8 cellular contexts compared by ENCODE assay signal in genomic region chr17:79789943-79790804, GRCh38. TPM values are rescaled to one million over a fixed set of nuclear protein-coding genes. Genes with fewer than 3 reads are reported as not detected.
DNase-seq lines count a peak whose midpoint lies in the region; ATAC-seq and TF ChIP-seq lines count a peak whose summit lies in the region.
"Had no signal": no experiment of that assay in that cellular context is flagged by ENCODE, and none has a peak within 500 bp of the region (broad histone marks: within the 10 kb centered on the region; RNA-seq: fewer than 3 reads in every experiment).

No MANE protein-coding gene starts in this region.

- DNase-seq in GM06990 (ENCODE audit: extremely low read depth, insufficient read length) (peak; percentile 53), KBM-7 (peak; percentile 46), MCF 10A (ENCODE audit: unreplicated experiment) (peak; percentile 39), left lobe of liver (ENCODE audit: low spot score) (peak; percentile 78), type B pancreatic cell (ENCODE audit: extremely low spot score, unreplicated experiment) (peak; percentile 72), GOT3 (lab: John Stamatoyannopoulos, UW) (no peak), COLO829 (ENCODE audit: low spot score) (no peak)

- no peak overlapping the region for H3K4me3 Mint-ChIP-seq in MCF 10A (ENCODE audit: unreplicated experiment)
- H3K4me3 Mint-ChIP-seq in type B pancreatic cell: no peak overlapping the region

- no peaks in the 10 kb centered on the region for H3K9me3 Mint-ChIP-seq in MCF 10A (ENCODE audit: unreplicated experiment)
- no peaks in the 10 kb centered on the region for H3K9me3 Mint-ChIP-seq in type B pancreatic cell

- in situ Hi-C loops in KBM-7 (cut with MboI; ENCODE audit: low pct_unique_long_range_greater_than_20kb, low sequenced_read_pairs): no loop called here

- CTCF ChIA-PET in MCF 10A (lab: Yijun Ruan, JAX): interaction anchor here (0.6 to 1.7 kb wide), 3 partner anchors 15 to 202 kb away, joined by 3 to 7 read pairs (median 3); no protein-coding TSS in a partner anchor

- no peaks in the 10 kb centered on the region for H3K27me3 Mint-ChIP-seq in MCF 10A (ENCODE audit: insufficient read depth, unreplicated experiment)
- H3K27me3 Mint-ChIP-seq in type B pancreatic cell: peaks cover 67% of the 10 kb centered on the region

- H3K4me3 ChIP-seq in GM06990 (replicated peaks; ENCODE audit: low read depth, low read length): no peak overlapping the region

- peaks cover 3% of the 10 kb centered on the region; the same call in 1 of the 2 replicates for H3K27me3 ChIP-seq in GM06990 (replicated peaks; ENCODE audit: control insufficient read depth, insufficient read depth, low read length)

- peak; percentile 80 for ATAC-seq in left lobe of liver

- H3K27ac Mint-ChIP-seq in MCF 10A (ENCODE audit: low read depth, unreplicated experiment) (no peak overlapping the region), type B pancreatic cell (no peak overlapping the region)

- POLR2A ChIA-PET in MCF 10A (lab: Yijun Ruan, JAX): no interaction called here

- no TSS peak for BruUV-seq in MCF 10A (replicated peaks; lab: Mats Ljungman, UMichigan)

- H3K36me3 Mint-ChIP-seq in MCF 10A (ENCODE audit: insufficient read depth, unreplicated experiment): peaks cover 10% of the 10 kb centered on the region
- H3K36me3 Mint-ChIP-seq in type B pancreatic cell: peaks cover 8% of the 10 kb centered on the region

- H3K36me3 ChIP-seq in GM06990 (ENCODE audit: control insufficient read depth, insufficient read depth, low read length): no peaks in the 10 kb centered on the region

- intact Hi-C loops in MCF 10A (cut with micrococcal nuclease): no loop called here

- TF ChIP-seq CTCF in GM06990 (IDR thresholded peaks at IDR 0.05; ENCODE audit: insufficient read depth, low read length, poor library complexity, severe bottlenecking) (peak; percentile 43), MCF 10A (IDR thresholded peaks at IDR 0.05; ENCODE audit: unreplicated experiment) (peak; percentile 77), type B pancreatic cell (conservative IDR thresholded peaks at IDR 0.05) (peak; percentile 83)

- H3K4me1 Mint-ChIP-seq in MCF 10A (ENCODE audit: insufficient read depth, unreplicated experiment) (no peaks in the 10 kb centered on the region), type B pancreatic cell (ENCODE audit: unreplicated experiment) (peaks cover 27% of the 10 kb centered on the region)

RNA-seq across cellular contexts. Expression of gene CBX8, which starts 6.7 kb away (rescaled TPM):
- 9.4 and 10.5 TPM in 2 replicates for total RNA-seq in MCF 10A (2022)
- 3.7 TPM for total RNA-seq in left lobe of liver
- total RNA-seq in type B pancreatic cell (ENCODE audit: low replicate concordance): 13.3 and 16.0 TPM in 2 replicates

RNA-seq across cellular contexts. Expression of gene CBX2, which starts 12.2 kb away (rescaled TPM):
- total RNA-seq in MCF 10A (2022) (3.8 and 3.9 TPM in 2 replicates), left lobe of liver (0.75 TPM), type B pancreatic cell (ENCODE audit: low replicate concordance) (21.6 and 72.0 TPM in 2 replicates)

RNA-seq across cellular contexts. Expression of gene CBX4, which starts 49.1 kb away (rescaled TPM):
- total RNA-seq in MCF 10A (2022) (85.8 and 89.7 TPM in 2 replicates), left lobe of liver (14.8 TPM), type B pancreatic cell (ENCODE audit: low replicate concordance) (39.6 and 76.2 TPM in 2 replicates)

RNA-seq across cellular contexts. Expression of gene ENPP7, which starts 59.4 kb away (rescaled TPM):
- not detected in 2 replicates for total RNA-seq in MCF 10A (2022)
- 2.9 TPM for total RNA-seq in left lobe of liver
- total RNA-seq in type B pancreatic cell (ENCODE audit: low replicate concordance): 5.3 and 20.5 TPM in 2 replicates
- total RNA-seq: skeletal muscle tissue had no signal

Comparison
In these comparisons a context has a peak if more than half of its experiments do, and no peak if none do; other contexts are left out.
1. DNase-seq: peak in GM06990 (single experiment), KBM-7 (single experiment), MCF 10A (single experiment), left lobe of liver (single experiment) and type B pancreatic cell (single experiment); none in GOT3 (single experiment) and COLO829 (single experiment).
2. Peak in every context shown above with its lines, with median percentiles within 50 percentile points of each other: CTCF ChIP-seq.